Comparison of ENCODE assay signal across 23 cellular contexts in the genomic region with DNA sequence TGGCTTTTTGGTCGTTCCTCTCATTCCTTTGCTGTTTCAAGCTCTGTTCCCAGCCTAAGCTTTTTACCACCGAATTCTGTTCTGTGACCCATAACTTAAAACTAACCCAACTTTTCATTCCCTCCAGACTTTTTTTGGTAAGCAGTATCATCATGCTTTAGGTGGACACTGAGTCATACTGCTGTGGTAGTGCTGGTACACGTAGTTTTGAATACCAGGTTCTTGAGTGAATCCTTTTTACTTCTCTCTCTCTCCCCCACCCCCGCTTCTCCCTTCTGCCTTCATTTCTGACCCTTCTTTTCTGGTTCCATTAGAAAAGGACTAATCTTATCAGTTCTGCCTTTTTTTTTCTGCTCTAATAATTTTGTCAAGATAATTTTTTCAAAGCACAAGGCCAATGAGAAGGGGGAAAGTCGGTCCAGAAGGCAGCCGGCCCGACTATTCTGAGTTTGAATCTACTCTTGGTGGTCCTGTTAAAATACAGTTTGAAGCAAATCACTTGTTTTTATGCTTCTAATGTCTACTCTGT. TPM values are rescaled to one million over a fixed set of nuclear protein-coding genes. Genes with fewer than 3 reads are reported as not detected.
DNase-seq lines count a peak whose midpoint lies in the region; ATAC-seq and TF ChIP-seq lines count a peak whose summit lies in the region.
"Had no signal": no experiment of that assay in that cellular context is flagged by ENCODE, and none has a peak within 500 bp of the region (broad histone marks: within the 10 kb centered on the region; RNA-seq: fewer than 3 reads in every experiment).

No MANE protein-coding gene starts in this region.

- no peaks in the 10 kb centered on the region for H3K27me3 ChIP-seq in CD8-positive, alpha-beta T cell (ENCODE audit: insufficient read depth, low read length)
- H3K27me3 ChIP-seq: brain microvascular endothelial cell, heart right ventricle, Peyer's patch had no signal

- peak overlapping the region; percentile 54; the same call in 1 of the 2 replicates for H3K27ac ChIP-seq in SK-N-MC
- no peak overlapping the region for H3K27ac ChIP-seq in CD8-positive, alpha-beta T cell (ENCODE audit: low read depth, low read length)
- H3K27ac ChIP-seq: A549, brain microvascular endothelial cell, C4-2B, heart right ventricle, Peyer's patch had no signal

- no peak for DNase-seq in activated naive CD4-positive, alpha-beta T cell treated with anti-CD3 and anti-CD28 coated beads, Interleukin-2, amount 10 ng/mL, durations not matched to agents 7 days and 5 days
- DNase-seq in activated naive CD4-positive, alpha-beta T cell (lab: John Stamatoyannopoulos, UW), result no peak
- no peak for DNase-seq in SK-N-MC (ENCODE audit: low read depth, low spot score)
- DNase-seq in fibroblast of mammary gland (ENCODE audit: low read depth), result peak; percentile 51
- no peak for DNase-seq in stimulated activated CD4-positive, alpha-beta T cell treated with anti-CD3 and anti-CD28 coated beads, Interleukin-2, amount 100 ng/mL, for 24 hours
- no peak for DNase-seq in CD8-positive, alpha-beta T cell
- DNase-seq in cerebellum (ENCODE audit: low spot score), result no peak
- DNase-seq: activated CD4-positive, alpha-beta T cell treated with anti-CD3 and anti-CD28 coated beads for 48 hours; brain microvascular endothelial cell; cortex of kidney; GDM1; heart right ventricle; NCI-H187; NCI-H345; nephron progenitor cell; Peyer's patch; small intestine; stimulated activated CD4-positive, alpha-beta T cell treated with anti-CD3 and anti-CD28 coated beads, Interleukin-4, amount 100 ng/mL, for 4 hours; T-helper 9 cell had no signal

- no peak for TF ChIP-seq CTCF in fibroblast of mammary gland (conservative IDR thresholded peaks at IDR 0.05; ENCODE audit: control insufficient read depth, insufficient read depth, low read depth, low read length)
- no peak for TF ChIP-seq CTCF in CD8-positive, alpha-beta T cell (IDR thresholded peaks at IDR 0.05)

- no peak overlapping the region for H3K9ac ChIP-seq in SK-N-MC (ENCODE audit: insufficient read length)
- H3K9ac ChIP-seq: KMS-11 had no signal

- no peaks in the 10 kb centered on the region for H3K9me3 Mint-ChIP-seq in activated naive CD4-positive, alpha-beta T cell treated with anti-CD3 and anti-CD28 coated beads, Interleukin-2, amount 10 ng/mL, durations not matched to agents 7 days and 5 days
- H3K9me3 Mint-ChIP-seq in CD8-positive, alpha-beta T cell, result no peaks in the 10 kb centered on the region
- H3K9me3 Mint-ChIP-seq: nephron progenitor cell had no signal

- H3K4me3 Mint-ChIP-seq in activated naive CD4-positive, alpha-beta T cell treated with anti-CD3 and anti-CD28 coated beads, Interleukin-2, amount 10 ng/mL, durations not matched to agents 7 days and 5 days, result no peak overlapping the region
- no peak overlapping the region for H3K4me3 Mint-ChIP-seq in CD8-positive, alpha-beta T cell
- H3K4me3 Mint-ChIP-seq: nephron progenitor cell had no signal

- H3K27ac Mint-ChIP-seq in activated naive CD4-positive, alpha-beta T cell treated with anti-CD3 and anti-CD28 coated beads, Interleukin-2, amount 10 ng/mL, durations not matched to agents 7 days and 5 days, result peak overlapping the region; percentile 34
- H3K27ac Mint-ChIP-seq in CD8-positive, alpha-beta T cell, result no peak overlapping the region
- H3K27ac Mint-ChIP-seq: nephron progenitor cell had no signal

- no peaks in the 10 kb centered on the region for H3K9me3 ChIP-seq in SK-N-MC (ENCODE audit: low read depth, low read length)
- H3K9me3 ChIP-seq in CD8-positive, alpha-beta T cell (ENCODE audit: low read length), result no peaks in the 10 kb centered on the region
- H3K9me3 ChIP-seq: A549, heart right ventricle, Peyer's patch had no signal

- intact Hi-C loops in CD8-positive, alpha-beta T cell (cut with DNase I, micrococcal nuclease), result loop anchor here (2.0 to 10.0 kb wide), 13 partner anchors 33 to 1538 kb away; a partner anchor contains a TSS

- peaks cover 20% of the 10 kb centered on the region for H3K36me3 Mint-ChIP-seq in activated naive CD4-positive, alpha-beta T cell treated with anti-CD3 and anti-CD28 coated beads, Interleukin-2, amount 10 ng/mL, durations not matched to agents 7 days and 5 days
- peaks cover 22% of the 10 kb centered on the region for H3K36me3 Mint-ChIP-seq in CD8-positive, alpha-beta T cell

- peaks cover 17% of the 10 kb centered on the region for H3K4me1 ChIP-seq in CD8-positive, alpha-beta T cell (ENCODE audit: insufficient read depth, low read length)

- H3K4me3 ChIP-seq in SK-N-MC (no peak overlapping the region), fibroblast of mammary gland (ENCODE audit: control insufficient read depth, low read depth, low read length) (no peak overlapping the region)
- H3K4me3 ChIP-seq in CD8-positive, alpha-beta T cell (ENCODE audit: low read depth, low read length), result no peak overlapping the region
- H3K4me3 ChIP-seq: A549, heart right ventricle, Peyer's patch had no signal

- ATAC-seq in CD8-positive, alpha-beta T cell, result no peak
- no peak for ATAC-seq in GM19397 (IDR thresholded peaks at IDR 0.05; ENCODE audit: unreplicated experiment)
- ATAC-seq: A549, heart right ventricle had no signal

- CTCF ChIA-PET in activated naive CD4-positive, alpha-beta T cell treated with anti-CD3 and anti-CD28 coated beads, Interleukin-2, amount 10 ng/mL, durations not matched to agents 7 days and 5 days (lab: Charles Lee), result no interaction called here
- CTCF ChIA-PET in CD8-positive, alpha-beta T cell (lab: Charles Lee), result no interaction called here

- no peaks in the 10 kb centered on the region for H3K27me3 Mint-ChIP-seq in activated naive CD4-positive, alpha-beta T cell treated with anti-CD3 and anti-CD28 coated beads, Interleukin-2, amount 10 ng/mL, durations not matched to agents 7 days and 5 days
- no peaks in the 10 kb centered on the region for H3K27me3 Mint-ChIP-seq in CD8-positive, alpha-beta T cell (ENCODE audit: low read depth)

- peaks cover 30% of the 10 kb centered on the region for H3K4me1 Mint-ChIP-seq in activated naive CD4-positive, alpha-beta T cell treated with anti-CD3 and anti-CD28 coated beads, Interleukin-2, amount 10 ng/mL, durations not matched to agents 7 days and 5 days
- peaks cover 16% of the 10 kb centered on the region for H3K4me1 Mint-ChIP-seq in CD8-positive, alpha-beta T cell (ENCODE audit: low read depth)

- H3K36me3 ChIP-seq in SK-N-MC (ENCODE audit: insufficient read depth, low read length), result peaks cover 14% of the 10 kb centered on the region
- H3K36me3 ChIP-seq in CD8-positive, alpha-beta T cell (ENCODE audit: insufficient read depth, low read length), result no peaks in the 10 kb centered on the region

- POLR2A ChIA-PET in CD8-positive, alpha-beta T cell (lab: Charles Lee), result no interaction called here

RNA-seq across cellular contexts. Expression of a gene that starts 2.3 kb away (rescaled TPM):
- 10 to 100 TPM; 95.1 to 98.0 TPM for total RNA-seq in CD8-positive, alpha-beta T cell
- 60.4 TPM for total RNA-seq in cerebellum

RNA-seq across cellular contexts. Expression of a gene that starts 59.7 kb away (rescaled TPM):
- total RNA-seq in CD8-positive, alpha-beta T cell, result 1 to 10 TPM; 4.0 to 5.7 TPM
- 16.2 TPM for total RNA-seq in cerebellum
